ENCODE assay signal across 6 cellular contexts in genomic region chr19:54137913-54138776, GRCh38. TPM values are rescaled to one million over a fixed set of nuclear protein-coding genes. Genes with fewer than 3 reads are reported as not detected.
DNase-seq lines count a peak whose midpoint lies in the region; ATAC-seq and TF ChIP-seq lines count a peak whose summit lies in the region.

No MANE protein-coding gene starts in this region.

- TF ChIP-seq CTCF in brain (conservative IDR thresholded peaks at IDR 0.05) (no peak), nephron progenitor cell (IDR thresholded peaks at IDR 0.05) (peak; percentile 26)

- H3K27ac Mint-ChIP-seq in brain (peak overlapping the region; percentile 86 to 96 (median 93)), nephron progenitor cell (peak overlapping the region; percentile 96)

- H3K27me3 Mint-ChIP-seq in brain, result peaks cover 20% of the 10 kb centered on the region
- H3K27me3 Mint-ChIP-seq in nephron progenitor cell (ENCODE audit: low read depth, poor library complexity), result peaks cover 3% of the 10 kb centered on the region

- H3K9me3 Mint-ChIP-seq in brain (no peaks in the 10 kb centered on the region), nephron progenitor cell (peaks cover 6% of the 10 kb centered on the region)

- ATAC-seq in HG03175 (IDR thresholded peaks at IDR 0.05; ENCODE audit: unreplicated experiment) (no peak), HG02938 (IDR thresholded peaks at IDR 0.05; ENCODE audit: unreplicated experiment) (no peak)

- peak overlapping the region; percentile 89 to 97 (median 94) for H3K4me3 Mint-ChIP-seq in brain
- H3K4me3 Mint-ChIP-seq in nephron progenitor cell, result peak overlapping the region; percentile 92

- peaks cover 15% of the 10 kb centered on the region for H3K36me3 Mint-ChIP-seq in brain
- peaks cover 21% of the 10 kb centered on the region for H3K36me3 Mint-ChIP-seq in nephron progenitor cell (ENCODE audit: low read depth)

- H3K4me1 Mint-ChIP-seq in brain (peaks cover 53% of the 10 kb centered on the region), nephron progenitor cell (peaks cover 55% of the 10 kb centered on the region)

- peak; percentile 48 for DNase-seq in NCI-H748 (lab: John Stamatoyannopoulos, UW; ENCODE audit: unreplicated experiment)
- DNase-seq in NCI-H748 treated with DMSO at 0.1 percent for 48 hours (lab: John Stamatoyannopoulos, UW), result no peak
- peak; percentile 60 for DNase-seq in nephron progenitor cell

RNA-seq across cellular contexts. Expression of gene CNOT3, which starts 0.6 kb away (rescaled TPM):
- polyA plus RNA-seq in brain (ENCODE audit: insufficient read depth, low read depth, low replicate concordance), result 44.6 TPM

RNA-seq across cellular contexts. Expression of gene LENG1, which starts 21.4 kb away (rescaled TPM):
- polyA plus RNA-seq in brain (ENCODE audit: insufficient read depth, low read depth, low replicate concordance), result 14.0 TPM

RNA-seq across cellular contexts. Expression of gene PRPF31, which starts 22.6 kb away (rescaled TPM):
- 69.6 TPM for polyA plus RNA-seq in brain (ENCODE audit: insufficient read depth, low read depth, low replicate concordance)

RNA-seq across cellular contexts. Expression of gene TFPT, which starts 22.7 kb away (rescaled TPM):
- 48.3 TPM for polyA plus RNA-seq in brain (ENCODE audit: insufficient read depth, low read depth, low replicate concordance)

RNA-seq across cellular contexts. Expression of gene TMC4, which starts 34.8 kb away (rescaled TPM):
- polyA plus RNA-seq in brain (ENCODE audit: insufficient read depth, low read depth, low replicate concordance), result 4.1 TPM
